Comparison of ENCODE assay signal across 8 cellular contexts in the genomic region with DNA sequence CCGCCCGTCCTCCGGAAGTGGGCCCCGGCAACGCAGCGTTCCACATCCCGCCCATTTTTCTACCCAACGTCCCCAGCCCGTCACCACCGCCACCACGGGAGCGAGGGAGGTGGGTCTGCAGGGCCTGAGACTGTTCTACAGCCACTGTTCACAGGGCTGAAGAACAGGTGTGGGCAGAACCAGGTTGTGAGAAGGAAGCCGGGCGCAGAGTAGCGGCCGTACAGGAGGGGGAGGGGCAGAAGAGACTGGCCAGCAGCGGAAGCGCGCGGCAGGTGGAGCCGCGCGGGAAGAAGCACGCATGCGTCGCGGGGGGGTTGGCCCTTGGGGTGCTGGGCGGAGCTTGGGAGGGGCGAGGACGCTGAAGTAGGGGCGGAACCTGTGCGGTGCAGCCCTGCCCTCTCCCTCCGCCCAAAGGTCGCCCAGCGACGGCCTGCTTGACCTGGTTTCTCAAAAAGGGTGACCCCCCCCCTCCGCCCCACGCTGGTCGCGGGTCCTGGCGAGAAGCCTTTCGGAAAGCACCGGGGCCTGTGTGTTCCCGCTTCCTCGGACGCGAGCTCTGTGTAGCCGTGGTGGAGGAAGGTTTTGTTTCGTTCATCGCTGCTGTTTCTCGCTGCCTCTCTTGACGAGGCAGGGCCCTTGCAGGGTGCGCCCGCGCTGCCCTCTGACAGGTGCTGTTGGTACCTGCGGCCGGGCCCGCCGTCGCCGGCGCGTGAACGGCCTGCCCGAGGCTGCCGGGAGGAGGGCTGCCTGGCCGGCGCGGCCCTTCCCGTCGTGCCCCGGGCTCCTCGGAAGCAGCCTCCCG. TPM values are rescaled to one million over a fixed set of nuclear protein-coding genes. Genes with fewer than 3 reads are reported as not detected.
A peak's percentile ranks its signal among the peaks of the same experiment; 100 is the strongest.
DNase-seq lines count a peak whose midpoint lies in the region; TF ChIP-seq lines count a peak whose summit lies in the region.

No MANE protein-coding gene starts in this region.

- H3K9me3 ChIP-seq in H9 (ENCODE audit: control insufficient read depth, low read depth, low read length) (no peaks in the 10 kb centered on the region), Loucy (ENCODE audit: insufficient read depth, low read depth, low read length) (no peaks in the 10 kb centered on the region), neural progenitor cell (ENCODE audit: low read depth) (no peaks in the 10 kb centered on the region), stomach smooth muscle (ENCODE audit: control insufficient read depth in 2 of 2, low read length in 2 of 2) (no peaks in the 10 kb centered on the region)

- peak overlapping the region; percentile 99 for H3K18ac ChIP-seq in H9 (ENCODE audit: insufficient read length, low read depth, low read length)

- WGBS in H9 (ENCODE audit: extremely low coverage, insufficient read length, low lambda C conversion rate), result no CpG with 5 or more reads among the region's 74 CpGs

- TF ChIP-seq CTCF in H9 (conservative IDR thresholded peaks at IDR 0.05) (no peak), Loucy (conservative IDR thresholded peaks at IDR 0.05; ENCODE audit: low read length) (no peak), fibroblast of villous mesenchyme (IDR thresholded peaks at IDR 0.05; ENCODE audit: insufficient read depth, low read depth, low read length) (no peak), neural progenitor cell (IDR thresholded peaks at IDR 0.05) (no peak)

- no peaks in the 10 kb centered on the region for H3K9me2 ChIP-seq in Loucy (replicated peaks; ENCODE audit: low read depth, low read length)

- H3K4me3 ChIP-seq in Loucy (ENCODE audit: low read length, poor library complexity, severe bottlenecking) (peak overlapping the region; percentile 95), fibroblast of villous mesenchyme (ENCODE audit: low read depth, low read length) (peak overlapping the region; percentile 90), neural progenitor cell (peak overlapping the region; percentile 85), stomach smooth muscle (ENCODE audit: low read length in 2 of 2) (peak overlapping the region; percentile 90 to 94)

- H2BK20ac ChIP-seq in H9 (ENCODE audit: low read depth, low read length, poor library complexity, severe bottlenecking), result no peak overlapping the region

- H3K4me1 Mint-ChIP-seq in H9 (peaks cover 45 to 49% of the 10 kb centered on the region in 2 experiments), neural progenitor cell (peaks cover 53% of the 10 kb centered on the region)

- TF ChIP-seq POLR2A in Raji (IDR thresholded peaks at IDR 0.05; ENCODE audit: insufficient read depth, low read depth, low read length), result peak; percentile 62

- H3K4me3 Mint-ChIP-seq in H9 (peak overlapping the region; percentile 84 to 90), neural progenitor cell (peak overlapping the region; percentile 88)

- in situ Hi-C loops in G401 (cut with HindIII; ENCODE audit: low sequenced_read_pairs), result no loop called here

- no peak overlapping the region for H3K56ac ChIP-seq in H9 (ENCODE audit: insufficient read length, low read depth, low read length)

- H3K27me3 ChIP-seq in H9 (ENCODE audit: insufficient read depth, low read length), result no peaks in the 10 kb centered on the region
- H3K27me3 ChIP-seq in Loucy (ENCODE audit: insufficient read depth, low read length, poor library complexity, severe bottlenecking), result no peaks in the 10 kb centered on the region
- no peaks in the 10 kb centered on the region for H3K27me3 ChIP-seq in neural progenitor cell
- H3K27me3 ChIP-seq in stomach smooth muscle (ENCODE audit: control insufficient read depth in 1 of 2, insufficient read depth in 2 of 2, low read length in 2 of 2), result no peaks in the 10 kb centered on the region

- H3K79me1 ChIP-seq in H9 (ENCODE audit: insufficient read depth, low read depth, low read length, poor library complexity, severe bottlenecking), result no peaks in the 10 kb centered on the region

- H2BK15ac ChIP-seq in H9 (ENCODE audit: low read depth, low read length), result 0 out of 2 replicates have a peak overlapping the region, but pooled peaks have one; percentile 81

- H2AFZ ChIP-seq in H9 (ENCODE audit: low read length), result peak overlapping the region; percentile 83
- H2AFZ ChIP-seq in Loucy (ENCODE audit: low read length), result peak overlapping the region; percentile 84
- H2AFZ ChIP-seq in neural progenitor cell (replicated peaks), result peak overlapping the region; percentile 94

- DNase-seq in G401 (ENCODE audit: low spot score) (peak; percentile 96), H9 (peak; percentile 95), activated gamma-delta T cell treated with Interleukin-2 at 50 U/mL for 16 hours (peak; percentile 96), fibroblast of villous mesenchyme (ENCODE audit: low read depth) (peak; percentile 95), neural progenitor cell (ENCODE audit: low spot score) (peak; percentile 97)

- peak overlapping the region; percentile 83 for H2BK5ac ChIP-seq in H9 (ENCODE audit: insufficient read length, low read length)

- H4K20me1 ChIP-seq in H9 (ENCODE audit: control insufficient read depth, insufficient read depth, insufficient read length) (no peaks in the 10 kb centered on the region), Loucy (ENCODE audit: insufficient read depth, low read length, poor library complexity, severe bottlenecking) (no peaks in the 10 kb centered on the region), neural progenitor cell (ENCODE audit: low read depth) (no peaks in the 10 kb centered on the region)

- peaks cover 11% of the 10 kb centered on the region for H3K4me1 ChIP-seq in H9 (ENCODE audit: insufficient read depth, low read length)
- peaks cover 24% of the 10 kb centered on the region for H3K4me1 ChIP-seq in Loucy (ENCODE audit: insufficient read depth, low read length, poor library complexity, severe bottlenecking)
- H3K4me1 ChIP-seq in neural progenitor cell, result peaks cover 28% of the 10 kb centered on the region
- peaks cover 50% of the 10 kb centered on the region for H3K4me1 ChIP-seq in stomach smooth muscle (ENCODE audit: control insufficient read depth, insufficient read depth, low read length)

- H3K14ac ChIP-seq in H9 (ENCODE audit: insufficient read depth, low read length), result peak overlapping the region; percentile 99

- H3K23ac ChIP-seq in H9 (ENCODE audit: insufficient read length, low read depth, low read length), result no peak overlapping the region

- no peak overlapping the region for H3K4ac ChIP-seq in H9 (ENCODE audit: low read depth, low read length)

- H3F3A ChIP-seq in Loucy (ENCODE audit: low read depth) (no peaks in the 10 kb centered on the region), neural progenitor cell (ENCODE audit: low read depth) (peaks cover 33% of the 10 kb centered on the region)

- H4K5ac ChIP-seq in H9 (ENCODE audit: insufficient read length, low read depth, low read length), result peak overlapping the region; percentile 66

- H3K9me3 Mint-ChIP-seq in H9, result no peaks in the 10 kb centered on the region; a peak in 2 of 5 replicates
- H3K9me3 Mint-ChIP-seq in neural progenitor cell, result no peaks in the 10 kb centered on the region

- peak overlapping the region; percentile 88 for H3K27ac ChIP-seq in H9 (ENCODE audit: insufficient read length, low read depth, low read length)
- peak overlapping the region; percentile 94 for H3K27ac ChIP-seq in neural progenitor cell
- peak overlapping the region; percentile 95 for H3K27ac ChIP-seq in stomach smooth muscle (ENCODE audit: low read length)

- no peak overlapping the region for H4K91ac ChIP-seq in H9 (ENCODE audit: insufficient read length, low read depth, low read length)

- H3K9ac ChIP-seq in H9 (ENCODE audit: extremely low read depth, insufficient read length, low read length) (peak overlapping the region; percentile 92), Loucy (ENCODE audit: low read depth, low read length, poor library complexity, severe bottlenecking) (peak overlapping the region; percentile 87), neural progenitor cell (peak overlapping the region; percentile 44), stomach smooth muscle (ENCODE audit: low read length in 2 of 2) (peak overlapping the region; percentile 85 to 91)

- no peaks in the 10 kb centered on the region; the same call in 1 of the 2 replicates for H3K79me2 ChIP-seq in H9 (ENCODE audit: insufficient read depth, low read length)
- peaks cover 41% of the 10 kb centered on the region for H3K79me2 ChIP-seq in Loucy (ENCODE audit: insufficient read depth, low read length)
- peaks cover 42% of the 10 kb centered on the region for H3K79me2 ChIP-seq in neural progenitor cell (ENCODE audit: low read depth)

- H3K27me3 Mint-ChIP-seq in H9 (ENCODE audit: low read depth) (peaks cover 5% of the 10 kb centered on the region), neural progenitor cell (ENCODE audit: insufficient read depth, low read depth) (peaks cover 2% of the 10 kb centered on the region)

- peaks cover 15% of the 10 kb centered on the region for H3K23me2 ChIP-seq in H9 (ENCODE audit: insufficient read length, low read depth, low read length, poor library complexity, severe bottlenecking)

- no peak overlapping the region for H4K8ac ChIP-seq in H9 (replicated peaks; ENCODE audit: insufficient read length, low read depth, low read length)

- H3K36me3 Mint-ChIP-seq in H9 (ENCODE audit: insufficient read depth in 1 of 3, low read depth in 3 of 3), result peaks cover 2 to 24% (median 14%) of the 10 kb centered on the region in 3 experiments; a peak in 5 of 7 replicates
- no peaks in the 10 kb centered on the region for H3K36me3 Mint-ChIP-seq in neural progenitor cell

- H3K4me2 ChIP-seq in H9 (ENCODE audit: insufficient read depth, insufficient read length, low read length) (peak overlapping the region; percentile 81), Loucy (ENCODE audit: low read depth, low read length, poor library complexity, severe bottlenecking) (peak overlapping the region; percentile 85), neural progenitor cell (peak overlapping the region; percentile 78)

- H3K36me3 ChIP-seq in Loucy (ENCODE audit: insufficient read depth, low read length), result no peaks in the 10 kb centered on the region
- H3K36me3 ChIP-seq in neural progenitor cell, result no peaks in the 10 kb centered on the region
- peaks cover 0 to 4% of the 10 kb centered on the region in 2 donors for H3K36me3 ChIP-seq in stomach smooth muscle (ENCODE audit: control insufficient read depth in 2 of 2, insufficient read depth in 2 of 2, low read length in 2 of 2)

- H3T11ph ChIP-seq in H9 (ENCODE audit: low read length), result peak overlapping the region; percentile 95

- H2AK5ac ChIP-seq in H9 (ENCODE audit: insufficient read length, low read length), result no peak overlapping the region

- no peak overlapping the region for H2BK12ac ChIP-seq in H9 (ENCODE audit: insufficient read length, low read depth, low read length)

- H2BK120ac ChIP-seq in H9 (ENCODE audit: low read depth, low read length, poor library complexity, severe bottlenecking), result no peak overlapping the region

- H3K27ac Mint-ChIP-seq in H9, result peak overlapping the region; percentile 98 to 99 (median 99)
- H3K27ac Mint-ChIP-seq in neural progenitor cell, result peak overlapping the region; percentile 94

RNA-seq across cellular contexts. Expression of a gene that starts 7.8 kb away (rescaled TPM):
- 207 and 258 TPM in 2 replicates for total RNA-seq in G401 (2014; rRNA removed; shearing (Covaris generic))
- total RNA-seq in H9 (2021) (72.2 and 72.7 TPM in 2 replicates), fibroblast of villous mesenchyme (98.6 and 104 TPM in 2 replicates), neural progenitor cell (ENCODE audit: low replicate concordance) (31.8 and 67.8 TPM in 2 replicates)

RNA-seq across cellular contexts. Expression of a gene that starts 50.7 kb away (rescaled TPM):
- total RNA-seq in G401 (2014; rRNA removed; shearing (Covaris generic)), result 33.0 and 37.9 TPM in 2 replicates
- total RNA-seq in H9 (2021) (16.2 and 19.6 TPM in 2 replicates), fibroblast of villous mesenchyme (12.5 and 15.1 TPM in 2 replicates), neural progenitor cell (ENCODE audit: low replicate concordance) (47.2 and 65.4 TPM in 2 replicates)

Comparison
In these comparisons a context has a peak if more than half of its experiments do, and no peak if none do; other contexts are left out.
1. Peak in every context shown above with its lines: DNase-seq, H3K4me3 ChIP-seq and H3K27ac ChIP-seq.